Comparison of ENCODE assay signal across 10 cellular contexts in the genomic region with DNA sequence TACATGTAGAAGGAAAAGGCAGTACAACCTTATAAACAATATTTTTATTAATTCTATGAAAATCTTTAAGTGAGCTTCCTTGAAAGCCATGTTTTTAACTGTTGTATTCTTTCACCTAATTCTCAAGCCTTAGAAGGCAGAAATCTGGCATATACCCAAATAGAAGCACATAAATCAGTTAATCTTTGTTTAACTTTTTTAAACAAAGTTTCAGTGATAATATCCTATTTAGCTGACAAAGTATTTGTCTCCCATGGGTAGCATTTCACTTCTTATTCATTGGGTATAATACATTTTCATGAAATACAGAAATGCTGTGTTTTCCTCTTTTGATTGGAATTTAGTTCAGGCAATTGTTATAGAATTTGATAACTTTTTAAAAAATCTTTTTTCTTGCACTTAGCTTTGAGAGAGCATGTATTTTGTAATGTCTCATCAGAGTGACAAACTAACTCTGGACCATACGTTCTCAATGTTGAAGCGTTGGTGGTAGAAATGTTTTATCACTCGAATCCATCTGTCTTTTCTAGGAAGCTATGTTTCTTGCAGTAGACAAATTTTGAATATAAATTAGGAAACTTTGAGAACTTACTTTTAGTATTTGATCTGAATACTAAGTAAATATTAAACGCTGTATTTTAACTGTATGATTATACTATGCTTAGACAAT.
"Had no signal": no experiment of that assay in that cellular context is flagged by ENCODE, and none has a peak within 500 bp of the region (broad histone marks: within the 10 kb centered on the region; RNA-seq: fewer than 3 reads in every experiment).

No MANE protein-coding gene starts in this region.

- DNase-seq: activated CD4-positive, alpha-beta T cell treated with anti-CD3 and anti-CD28 coated beads, Interleukin-2, amount 50 U/mL, for 48 hours; activated CD4-positive, CD25-positive, alpha-beta regulatory T cell treated with anti-CD3 and anti-CD28 coated beads, Interleukin-2, amount 50 U/mL, for 72 hours; activated T-cell treated with anti-CD3 and anti-CD28 coated beads, Interleukin-2, amount 50 U/mL, for 48 hours; hypothalamus; kidney; left ventricle myocardium inferior; naive thymus-derived CD8-positive, alpha-beta T cell; stimulated activated CD4-positive, alpha-beta T cell treated with anti-CD3 and anti-CD28 coated beads, Interleukin-1b, Interleukin-23, amount 100 ng/mL, for 48 hours; stomach; upper lobe of right lung had no signal

- FAIRE-seq: kidney had no signal
